16 cellular contexts compared by ENCODE assay signal in the genomic region with DNA sequence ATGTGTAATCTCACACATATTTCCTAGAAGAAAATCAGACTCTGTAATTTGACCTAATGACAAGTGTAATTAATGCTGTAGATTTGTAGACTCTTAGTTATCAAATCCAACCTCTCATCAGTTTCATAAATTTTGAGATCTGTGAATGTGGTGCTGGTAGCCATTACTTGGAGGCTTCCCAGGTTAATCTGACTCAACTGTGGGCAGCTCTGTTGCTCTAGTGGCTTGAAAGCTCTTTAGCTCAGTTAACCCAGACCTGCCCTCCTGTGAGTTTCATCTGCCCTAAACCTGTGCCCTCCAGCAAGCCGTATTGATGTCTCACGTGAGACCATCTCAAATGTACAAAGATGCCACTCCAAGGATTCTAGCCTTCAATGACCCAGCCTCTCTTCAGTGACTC.
DNase-seq lines count a peak whose midpoint lies in the region; ATAC-seq and TF ChIP-seq lines count a peak whose summit lies in the region.
"Had no signal": no experiment of that assay in that cellular context is flagged by ENCODE, and none has a peak within 500 bp of the region (broad histone marks: within the 10 kb centered on the region; RNA-seq: fewer than 3 reads in every experiment).

No MANE protein-coding gene starts in this region.

- H3K4me3 ChIP-seq in AG10803 (ENCODE audit: low read length) (no peak overlapping the region), astrocyte of the spinal cord (ENCODE audit: low read depth, low read length) (no peak overlapping the region)
- H3K4me3 ChIP-seq: HAP-1, SK-N-MC had no signal

- no peaks in the 10 kb centered on the region for H3K36me3 Mint-ChIP-seq in HFFc6 (ENCODE audit: low read depth)
- H3K36me3 Mint-ChIP-seq: CD4-positive, CD25-positive, alpha-beta regulatory T cell had no signal

- DNase-seq in AG10803 (ENCODE audit: low read depth) (peak; percentile 55), HFFc6 (peak; percentile 13), astrocyte of the spinal cord (ENCODE audit: low read depth, low spot score) (peak; percentile 45), iris pigment epithelial cell (ENCODE audit: low read depth) (peak; percentile 38), GDM1 (lab: John Stamatoyannopoulos, UW) (no peak), GM13977 (ENCODE audit: low spot score) (no peak)
- DNase-seq: Calu3; CD4-positive, CD25-positive, alpha-beta regulatory T cell; DMS79; NCI-H1694; NCI-H446; PC-3 had no signal

- H3K4me3 Mint-ChIP-seq in HFFc6 = peak overlapping the region; percentile 30; the same call in 1 of the 2 replicates
- H3K4me3 Mint-ChIP-seq: CD4-positive, CD25-positive, alpha-beta regulatory T cell had no signal

- no peaks in the 10 kb centered on the region for H3K9me3 Mint-ChIP-seq in HFFc6

- in situ Hi-C loops in astrocyte of the spinal cord (cut with HindIII; ENCODE audit: low sequenced_read_pairs) = no loop called here
- in situ Hi-C loops in GM13977 (cut with MboI; ENCODE audit: low pct_unique_long_range_greater_than_20kb, low sequenced_read_pairs, unreplicated experiment) = no loop called here

- no peak for ATAC-seq in GM18907 (IDR thresholded peaks at IDR 0.05; ENCODE audit: unreplicated experiment)
- ATAC-seq in HG02885 (IDR thresholded peaks at IDR 0.05; ENCODE audit: poor library complexity, unreplicated experiment) = no peak
- ATAC-seq: PC-3 had no signal

- no peaks in the 10 kb centered on the region for H3K27me3 Mint-ChIP-seq in HFFc6 (ENCODE audit: insufficient read depth)
- H3K27me3 Mint-ChIP-seq: CD4-positive, CD25-positive, alpha-beta regulatory T cell had no signal

- H3K4me1 Mint-ChIP-seq in HFFc6 (ENCODE audit: low read depth) = peaks cover 40% of the 10 kb centered on the region
- H3K4me1 Mint-ChIP-seq: CD4-positive, CD25-positive, alpha-beta regulatory T cell had no signal

- H3K27ac Mint-ChIP-seq in HFFc6 = no peak overlapping the region
- H3K27ac Mint-ChIP-seq: CD4-positive, CD25-positive, alpha-beta regulatory T cell had no signal

- TF ChIP-seq CTCF in AG10803 (conservative IDR thresholded peaks at IDR 0.05; ENCODE audit: low read length) (no peak), HFFc6 (IDR thresholded peaks at IDR 0.05) (no peak), astrocyte of the spinal cord (IDR thresholded peaks at IDR 0.05; ENCODE audit: low read depth, low read length) (no peak), GM13977 (IDR thresholded peaks at IDR 0.05; ENCODE audit: extremely low read depth, insufficient read depth, missing control alignments) (no peak)

Comparison
In these comparisons a context has a peak if more than half of its experiments do, and no peak if none do; other contexts are left out.
1. DNase-seq: peak in AG10803 (single experiment), HFFc6 (single experiment), astrocyte of the spinal cord (single experiment) and iris pigment epithelial cell (single experiment); none in GDM1 (single experiment) and GM13977 (single experiment).